Comparison of ENCODE assay signal across 8 cellular contexts in the genomic region with DNA sequence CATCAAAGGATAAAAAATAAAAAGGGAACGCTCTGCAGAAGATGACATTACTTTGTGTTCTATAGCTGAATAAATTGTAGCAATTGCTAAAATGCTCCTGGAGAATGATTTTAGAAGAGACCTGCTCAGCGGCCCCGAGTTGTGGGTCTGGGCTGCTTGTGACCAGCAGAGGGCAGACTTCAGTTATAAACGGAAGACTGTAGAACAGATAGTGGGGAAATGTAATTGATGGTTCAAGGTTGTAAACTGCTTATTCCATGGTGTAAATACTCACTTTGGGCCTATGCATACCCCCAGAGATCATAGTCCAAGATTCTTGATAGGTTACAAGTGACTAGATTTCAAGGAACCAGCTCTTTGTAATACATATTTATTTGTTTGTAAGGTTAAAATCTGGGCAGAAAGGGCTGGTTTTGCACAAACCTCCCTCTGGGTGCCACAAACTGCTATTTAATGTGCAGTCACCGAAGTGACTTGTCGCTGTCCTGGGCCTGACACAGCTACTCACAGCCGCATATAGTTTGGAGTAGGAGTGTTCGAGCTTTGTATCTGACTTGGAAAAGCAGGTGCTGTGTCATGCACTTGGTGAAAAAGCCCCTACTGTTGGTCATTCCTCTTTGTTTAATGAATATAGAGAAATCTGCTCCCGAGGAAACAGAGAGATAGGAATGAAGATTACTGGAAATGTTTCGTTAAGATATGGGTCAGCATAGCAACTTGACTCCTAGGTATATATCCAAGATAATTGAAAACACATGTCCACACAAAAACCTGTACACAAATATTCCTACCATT. TPM values are rescaled to one million over a fixed set of nuclear protein-coding genes. Genes with fewer than 3 reads are reported as not detected.
DNase-seq lines count a peak whose midpoint lies in the region; ATAC-seq, FAIRE-seq and TF ChIP-seq lines count a peak whose summit lies in the region.

No MANE protein-coding gene starts in this region.

- peak overlapping the region; percentile 20 for H3K27ac Mint-ChIP-seq in chondrocyte (ENCODE audit: unreplicated experiment)

- peak; percentile 88 for TF ChIP-seq CTCF in A549 (IDR thresholded peaks at IDR 0.05)
- peak; percentile 97 for TF ChIP-seq CTCF in chondrocyte (IDR thresholded peaks at IDR 0.05)
- peak; percentile 85 for TF ChIP-seq CTCF in liver (IDR thresholded peaks at IDR 0.05; ENCODE audit: low read depth, low read length, missing input control)

- TF ChIP-seq RAD21 in A549 (conservative IDR thresholded peaks at IDR 0.05 in 1 of 2, IDR thresholded peaks at IDR 0.05 in 1 of 2), result peak; percentile 86 to 89
- TF ChIP-seq RAD21 in liver (IDR thresholded peaks at IDR 0.05), result peak; percentile 88 to 91

- DNase-seq in A549 (ENCODE audit: low read depth in 1 of 2, low spot score in 1 of 2) (peak in 1 of 2 experiments; percentile 71), NCI-H226 (peak; percentile 18), chondrocyte (ENCODE audit: low spot score) (no peak)
- peak; percentile 49 to 59 for DNase-seq in activated CD4-positive, alpha-beta T cell treated with anti-CD3 and anti-CD28 coated beads for 24 hours (ENCODE audit: low read depth in 2 of 2)
- peak; percentile 57 for DNase-seq in stimulated activated CD8-positive, alpha-beta memory T cell treated with anti-CD3 and anti-CD28 coated beads, Interleukin-12 subunit alpha, Interleukin-12 subunit beta, amount 100 ng/mL, for 1 hour (ENCODE audit: low read depth)

- 13% methylated on average over 10 of the region's 10 CpGs for WGBS in A549 (ENCODE audit: missing lambda C conversion rate)
- WGBS in liver, result 28% methylated on average over 10 of the region's 10 CpGs

- ATAC-seq in A549, result peak; percentile 66 to 79; a peak in 4 of 6 replicates
- ATAC-seq in GM18508 (IDR thresholded peaks at IDR 0.05; ENCODE audit: insufficient read depth, unreplicated experiment), result peak; percentile 39
- ATAC-seq in HG03108 (IDR thresholded peaks at IDR 0.05; ENCODE audit: unreplicated experiment), result peak; percentile 43

- CTCF ChIA-PET in A549 (lab: Yijun Ruan, JAX), result interaction anchor here (0.6 to 8.0 kb wide), 37 partner anchors 8 to 968 kb away, joined by 3 to 220 read pairs (median 4); partner anchors contain the start of gene HGD

- H3K36me3 Mint-ChIP-seq in chondrocyte (ENCODE audit: low read depth), result no peaks in the 10 kb centered on the region

- H3K4me1 ChIP-seq in A549, result peaks cover 12% of the 10 kb centered on the region
- H3K4me1 ChIP-seq in liver (ENCODE audit: control insufficient read depth in 4 of 4, insufficient read depth in 4 of 4, low read length in 3 of 4), result peaks cover 11 to 31% (median 27%) of the 10 kb centered on the region in 4 donors

- H3K27ac ChIP-seq in A549 (no peak overlapping the region), liver (ENCODE audit: low read depth in 1 of 2, low read length in 2 of 2) (no peak overlapping the region)

- FAIRE-seq in A549 (lab: Jason Lieb, UNC), result no peak

- TF ChIP-seq EP300 in A549 (IDR thresholded peaks at IDR 0.05), result no peak

- H3K9me3 ChIP-seq in A549, result no peaks in the 10 kb centered on the region
- no peaks in the 10 kb centered on the region for H3K9me3 ChIP-seq in liver (ENCODE audit: control insufficient read depth in 4 of 4, low read length in 3 of 4)

- no peaks in the 10 kb centered on the region for H3K9me3 Mint-ChIP-seq in chondrocyte (ENCODE audit: low read depth)

- no peaks in the 10 kb centered on the region for H3K27me3 ChIP-seq in liver (ENCODE audit: control insufficient read depth in 4 of 4, insufficient read depth in 4 of 4, low read length in 3 of 4)

- no peak overlapping the region for H3K4me3 Mint-ChIP-seq in chondrocyte (ENCODE audit: unreplicated experiment)

- no peak overlapping the region for H3K9ac ChIP-seq in liver (ENCODE audit: low read depth in 1 of 2, low read length in 2 of 2)

- H3K27me3 Mint-ChIP-seq in chondrocyte (ENCODE audit: low read depth), result no peaks in the 10 kb centered on the region

- no peak for TF ChIP-seq POLR2A in A549 (IDR thresholded peaks at IDR 0.05; ENCODE audit: low read length)

- POLR2A ChIA-PET in A549 (lab: Yijun Ruan, JAX), result interaction anchor here (0.6 kb wide), 1 partner anchor 121 kb away, joined by 3 read pairs; the partner anchor contains the start of gene HGD

- no peak overlapping the region for H3K4me2 ChIP-seq in A549

- H3K4me1 Mint-ChIP-seq in chondrocyte (ENCODE audit: low read depth), result peaks cover 37% of the 10 kb centered on the region

- H3K4me3 ChIP-seq in A549 (no peak overlapping the region), liver (ENCODE audit: low read depth in 1 of 3, low read length in 3 of 3) (no peak overlapping the region)

- no peaks in the 10 kb centered on the region for H3K36me3 ChIP-seq in liver (ENCODE audit: control insufficient read depth in 4 of 4, insufficient read depth in 3 of 4, low read depth in 1 of 4, low read length in 3 of 4)

TF ChIP-seq in A549, 52 proteins besides CTCF, POLR2A, EP300 and RAD21:
- no peak for TF ChIP-seq MAZ (IDR thresholded peaks at IDR 0.05; ENCODE audit: borderline replicate concordance, low read depth, low read length)
- TF ChIP-seq EHMT2 (IDR thresholded peaks at IDR 0.05; ENCODE audit: low read depth), result no peak
- 0 out of 4 replicates have a peak, but pooled peaks of 1 of the 2 experiments have one; percentile 15 for TF ChIP-seq CEBPB (IDR thresholded peaks at IDR 0.05)
- TF ChIP-seq SMC3 (IDR thresholded peaks at IDR 0.05), result peak; percentile 81

TF ChIP-seq in liver, 16 proteins besides CTCF, POLR2A, EP300 and RAD21:
- no peak for TF ChIP-seq HNF4G (IDR thresholded peaks at IDR 0.05)
- no peak for TF ChIP-seq NR2F2 (IDR thresholded peaks at IDR 0.05)
- no peak for TF ChIP-seq MAX (IDR thresholded peaks at IDR 0.05)
- TF ChIP-seq FOXA2 (IDR thresholded peaks at IDR 0.05), result no peak
- TF ChIP-seq RXRA (IDR thresholded peaks at IDR 0.05), result no peak
- no peak for TF ChIP-seq SP1 (IDR thresholded peaks at IDR 0.05)
- no peak for TF ChIP-seq YY1 (IDR thresholded peaks at IDR 0.05)
- TF ChIP-seq ZBTB33 (IDR thresholded peaks at IDR 0.05), result no peak
- TF ChIP-seq JUND (IDR thresholded peaks at IDR 0.05), result no peak

RNA-seq across cellular contexts. Expression of gene NDUFB4, which starts 34.7 kb away (rescaled TPM):
- polyA plus RNA-seq in A549 (2011; rRNA removed) (204 and 239 TPM in 2 replicates), A549 (2017; fragmentation: RNase III; extraction: RNeasy Plus Mini Kit Qiagen cat#74134 plus additional on column Dnase treatment) (686 to 747 TPM (median 709 TPM) in 3 replicates), liver (100 to 1,000 TPM; 124 to 269 TPM)
- 366 and 409 TPM in 2 replicates for polyA plus RNA-seq in A549 (2012; cell fraction: cytosol; rRNA removed)
- polyA plus RNA-seq in A549 (2012; cell fraction: nucleus; rRNA removed), result 180 and 183 TPM in 2 replicates
- polyA minus RNA-seq in A549 (2011; rRNA and poly(A)+ RNA removed), result 188 and 319 TPM in 2 replicates
- total RNA-seq in chondrocyte (81.8 to 109 TPM (median 87.6 TPM) in 3 replicates), liver (10 to 100 TPM; 28.4 to 29.8 TPM)
